32 cellular contexts compared by ENCODE assay signal in genomic region chr16:8167436-8167835, GRCh38.
"Had no signal": no experiment of that assay in that cellular context is flagged by ENCODE, and none has a peak within 500 bp of the region (broad histone marks: within the 10 kb centered on the region; RNA-seq: fewer than 3 reads in every experiment).

No MANE protein-coding gene starts in this region.

- H3K9me3 ChIP-seq: ascending aorta had no signal

- H3K4me3 ChIP-seq: ascending aorta, cardiac muscle cell had no signal

- H3K36me3 Mint-ChIP-seq: activated CD8-positive, alpha-beta memory T cell treated with anti-CD3 and anti-CD28 coated beads, Interleukin-2, amount 10 ng/mL, durations not matched to agents 7 days and 5 days; activated naive CD4-positive, alpha-beta T cell treated with anti-CD3 and anti-CD28 coated beads, Interleukin-2, amount 10 ng/mL, durations not matched to agents 7 days and 5 days; activated naive CD4-positive, alpha-beta T cell treated with anti-CD3 and anti-CD28 coated beads, Interleukin-2, amount 50 U/mL, for 24 hours; activated naive CD8-positive, alpha-beta T cell; activated naive CD8-positive, alpha-beta T cell treated with anti-CD3 and anti-CD28 coated beads, Interleukin-2, amount 10 ng/mL, durations not matched to agents 7 days and 5 days; brain had no signal

- ATAC-seq: activated CD8-positive, alpha-beta memory T cell treated with anti-CD3 and anti-CD28 coated beads, Interleukin-2, amount 10 ng/mL, durations not matched to agents 7 days and 5 days; activated CD8-positive, alpha-beta T cell treated with anti-CD3 and anti-CD28 coated beads, Interleukin-2, amount 10 ng/mL, durations not matched to agents 7 days and 5 days; activated naive CD8-positive, alpha-beta T cell treated with anti-CD3 and anti-CD28 coated beads, Interleukin-2, amount 50 U/mL, for 24 hours had no signal

- H3K4me1 Mint-ChIP-seq: activated B cell treated with CpG ODN at 0.5 μM for 24 hours; activated CD4-positive, alpha-beta memory T cell treated with anti-CD3 and anti-CD28 coated beads, Interleukin-2, amount 10 ng/mL, durations not matched to agents 7 days and 5 days; activated CD4-positive, alpha-beta T cell treated with anti-CD3 and anti-CD28 coated beads, Interleukin-2, amount 10 ng/mL, durations not matched to agents 7 days and 5 days; activated CD8-positive, alpha-beta memory T cell treated with anti-CD3 and anti-CD28 coated beads, Interleukin-2, amount 10 ng/mL, durations not matched to agents 7 days and 5 days; activated naive CD4-positive, alpha-beta T cell treated with anti-CD3 and anti-CD28 coated beads, Interleukin-2, amount 10 ng/mL, durations not matched to agents 7 days and 5 days; activated naive CD4-positive, alpha-beta T cell treated with anti-CD3 and anti-CD28 coated beads, Interleukin-2, amount 50 U/mL, for 24 hours; activated naive CD8-positive, alpha-beta T cell treated with anti-CD3 and anti-CD28 coated beads, Interleukin-2, amount 10 ng/mL, durations not matched to agents 7 days and 5 days; activated naive CD8-positive, alpha-beta T cell treated with anti-CD3 and anti-CD28 coated beads, Interleukin-2, amount 50 U/mL, for 24 hours; brain had no signal

- H3K27me3 Mint-ChIP-seq: activated B cell treated with CpG ODN at 0.5 μM for 24 hours; activated CD4-positive, alpha-beta memory T cell treated with anti-CD3 and anti-CD28 coated beads, Interleukin-2, amount 10 ng/mL, durations not matched to agents 7 days and 5 days; activated CD4-positive, alpha-beta T cell treated with anti-CD3 and anti-CD28 coated beads, Interleukin-2, amount 10 ng/mL, durations not matched to agents 7 days and 5 days; activated CD8-positive, alpha-beta memory T cell treated with anti-CD3 and anti-CD28 coated beads, Interleukin-2, amount 10 ng/mL, durations not matched to agents 7 days and 5 days; activated naive CD4-positive, alpha-beta T cell treated with anti-CD3 and anti-CD28 coated beads, Interleukin-2, amount 10 ng/mL, durations not matched to agents 7 days and 5 days; activated naive CD4-positive, alpha-beta T cell treated with anti-CD3 and anti-CD28 coated beads, Interleukin-2, amount 50 U/mL, for 24 hours; activated naive CD8-positive, alpha-beta T cell treated with anti-CD3 and anti-CD28 coated beads, Interleukin-2, amount 10 ng/mL, durations not matched to agents 7 days and 5 days; activated T-cell treated with anti-CD3 and anti-CD28 coated beads, Interleukin-2, amount 50 U/mL, for 24 hours had no signal

- H3K36me3 ChIP-seq: ascending aorta, cardiac muscle cell had no signal

- H3K4me3 Mint-ChIP-seq: activated B cell treated with CpG ODN at 0.5 μM for 24 hours; activated CD4-positive, alpha-beta memory T cell treated with anti-CD3 and anti-CD28 coated beads, Interleukin-2, amount 10 ng/mL, durations not matched to agents 7 days and 5 days; activated CD4-positive, alpha-beta T cell treated with anti-CD3 and anti-CD28 coated beads, Interleukin-2, amount 10 ng/mL, durations not matched to agents 7 days and 5 days; activated CD8-positive, alpha-beta memory T cell treated with anti-CD3 and anti-CD28 coated beads, Interleukin-2, amount 10 ng/mL, durations not matched to agents 7 days and 5 days; activated CD8-positive, alpha-beta T cell treated with anti-CD3 and anti-CD28 coated beads, Interleukin-2, amount 10 ng/mL, durations not matched to agents 7 days and 5 days; activated naive CD4-positive, alpha-beta T cell treated with anti-CD3 and anti-CD28 coated beads, Interleukin-2, amount 10 ng/mL, durations not matched to agents 7 days and 5 days; activated naive CD4-positive, alpha-beta T cell treated with anti-CD3 and anti-CD28 coated beads, Interleukin-2, amount 50 U/mL, for 24 hours; activated naive CD8-positive, alpha-beta T cell; activated naive CD8-positive, alpha-beta T cell treated with anti-CD3 and anti-CD28 coated beads, Interleukin-2, amount 10 ng/mL, durations not matched to agents 7 days and 5 days; activated naive CD8-positive, alpha-beta T cell treated with anti-CD3 and anti-CD28 coated beads, Interleukin-2, amount 50 U/mL, for 24 hours; activated T-cell treated with anti-CD3 and anti-CD28 coated beads, Interleukin-2, amount 50 U/mL, for 24 hours; brain; T-helper 1 cell treated with Interleukin-12 subunit alpha and Interleukin-12 subunit beta and Interleukin-4 antibody, amounts not matched to agents 30 μg/mL and 1 μg/mL, for 36 hours; T-helper 2 cell treated with Interferon-gamma antibody and Interleukin-4, amounts not matched to agents 5 μg/mL and 100 μg/mL, for 36 hours had no signal

- H3K27ac ChIP-seq: ascending aorta, cardiac muscle cell, VCaP had no signal

- H3K27me3 ChIP-seq: ascending aorta, cardiac muscle cell had no signal

- DNase-seq: activated B cell treated with CpG ODN at 0.5 μM for 24 hours; activated CD4-positive, alpha-beta memory T cell treated with anti-CD3 and anti-CD28 coated beads, Interleukin-2, amount 10 ng/mL, durations not matched to agents 7 days and 5 days; activated CD4-positive, alpha-beta T cell treated with anti-CD3 and anti-CD28 coated beads for 48 hours; activated CD4-positive, alpha-beta T cell treated with anti-CD3 and anti-CD28 coated beads, Interleukin-2, amount 10 ng/mL, durations not matched to agents 7 days and 5 days; activated CD4-positive, alpha-beta T cell treated with anti-CD3 and anti-CD28 coated beads, Interleukin-2, amount 50 U/mL, for 48 hours; activated CD4-positive, CD25-positive, alpha-beta regulatory T cell treated with anti-CD3 and anti-CD28 coated beads, Interleukin-2, amount 50 U/mL, for 72 hours; activated CD8-positive, alpha-beta memory T cell treated with anti-CD3 and anti-CD28 coated beads for 24 hours; activated CD8-positive, alpha-beta memory T cell treated with anti-CD3 and anti-CD28 coated beads, Interleukin-2, amount 10 ng/mL, durations not matched to agents 7 days and 5 days; activated CD8-positive, alpha-beta memory T cell treated with anti-CD3 and anti-CD28 coated beads, Interleukin-2, amount 50 U/mL, for 48 hours; activated CD8-positive, alpha-beta T cell treated with anti-CD3 and anti-CD28 coated beads, Interleukin-2, amount 10 ng/mL, durations not matched to agents 7 days and 5 days; activated effector memory CD4-positive, alpha-beta T cell treated with Interleukin-2 at 50 U/mL for 16 hours; activated gamma-delta T cell; activated naive CD4-positive, alpha-beta T cell treated with anti-CD3 and anti-CD28 coated beads, Interleukin-2, amount 10 ng/mL, durations not matched to agents 7 days and 5 days; activated naive CD4-positive, alpha-beta T cell treated with Interleukin-2 at 50 U/mL for 16 hours; activated naive CD8-positive, alpha-beta T cell treated with anti-CD3 and anti-CD28 coated beads, Interleukin-2, amount 10 ng/mL, durations not matched to agents 7 days and 5 days; activated naive CD8-positive, alpha-beta T cell treated with anti-CD3 and anti-CD28 coated beads, Interleukin-2, amount 50 U/mL, for 24 hours; activated T-cell treated with anti-CD3 and anti-CD28 coated beads, Interleukin-2, amount 50 U/mL, for 24 hours; activated T-cell treated with anti-CD3 and anti-CD28 coated beads, Interleukin-2, amount 50 U/mL, for 48 hours; amygdala; central memory CD4-positive, alpha-beta T cell; T-helper 1 cell; T-helper 2 cell; T-helper 9 cell had no signal

- H3K4me1 ChIP-seq: ascending aorta had no signal

- H3K27ac Mint-ChIP-seq: activated B cell treated with CpG ODN at 0.5 μM for 24 hours; activated CD4-positive, alpha-beta memory T cell treated with anti-CD3 and anti-CD28 coated beads, Interleukin-2, amount 10 ng/mL, durations not matched to agents 7 days and 5 days; activated CD4-positive, alpha-beta T cell treated with anti-CD3 and anti-CD28 coated beads, Interleukin-2, amount 10 ng/mL, durations not matched to agents 7 days and 5 days; activated CD8-positive, alpha-beta memory T cell treated with anti-CD3 and anti-CD28 coated beads, Interleukin-2, amount 10 ng/mL, durations not matched to agents 7 days and 5 days; activated CD8-positive, alpha-beta T cell treated with anti-CD3 and anti-CD28 coated beads, Interleukin-2, amount 10 ng/mL, durations not matched to agents 7 days and 5 days; activated naive CD4-positive, alpha-beta T cell treated with anti-CD3 and anti-CD28 coated beads, Interleukin-2, amount 10 ng/mL, durations not matched to agents 7 days and 5 days; activated naive CD4-positive, alpha-beta T cell treated with anti-CD3 and anti-CD28 coated beads, Interleukin-2, amount 50 U/mL, for 24 hours; activated naive CD8-positive, alpha-beta T cell; activated naive CD8-positive, alpha-beta T cell treated with anti-CD3 and anti-CD28 coated beads, Interleukin-2, amount 10 ng/mL, durations not matched to agents 7 days and 5 days; activated naive CD8-positive, alpha-beta T cell treated with anti-CD3 and anti-CD28 coated beads, Interleukin-2, amount 50 U/mL, for 24 hours; activated T-cell treated with anti-CD3 and anti-CD28 coated beads, Interleukin-2, amount 50 U/mL, for 24 hours; activated T-helper 2 cell treated with anti-CD3 and anti-CD28 coated beads, Interferon-gamma antibody, Interleukin-2, Interleukin-4, amounts not matched to agents 10 μg/mL and 5 μg/mL and 100 μg/mL, durations not matched to agents 14 hours and 24 hours and 36 hours; brain; T-helper 1 cell treated with Interleukin-12 subunit alpha and Interleukin-12 subunit beta and Interleukin-4 antibody, amounts not matched to agents 30 μg/mL and 1 μg/mL, for 36 hours; T-helper 2 cell treated with Interferon-gamma antibody and Interleukin-4, amounts not matched to agents 5 μg/mL and 100 μg/mL, for 36 hours had no signal
